Comparison of ENCODE assay signal across 7 cellular contexts in the genomic region with DNA sequence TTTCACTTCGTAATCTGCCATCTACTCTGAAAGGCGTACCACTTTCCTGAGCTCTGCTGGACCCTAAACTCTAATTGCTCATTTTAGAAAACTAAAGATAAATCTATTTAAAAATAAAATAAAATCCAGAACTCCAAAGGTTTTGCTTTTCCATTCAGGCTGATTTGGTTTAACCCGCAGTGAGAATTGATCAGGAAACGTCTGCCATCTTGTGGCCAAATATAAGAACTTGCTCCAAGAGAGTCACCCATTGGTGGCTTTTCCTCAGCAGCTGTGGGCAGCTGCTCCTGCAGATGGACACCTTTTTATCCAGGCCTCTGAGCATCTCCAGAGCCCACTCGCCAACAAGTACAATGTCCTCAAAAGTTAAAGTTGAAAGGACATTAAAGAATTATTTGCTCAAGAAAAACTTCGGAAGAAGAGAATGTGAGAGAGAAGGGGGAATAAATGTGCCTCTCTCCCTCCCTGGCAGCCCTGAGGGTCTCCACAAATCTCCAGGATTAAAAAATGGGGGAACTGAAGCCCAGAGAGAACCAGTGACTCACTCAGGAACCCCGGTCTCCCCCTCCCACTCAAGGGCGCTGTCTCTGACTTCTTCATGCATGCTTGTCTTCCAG. TPM values are rescaled to one million over a fixed set of nuclear protein-coding genes. Genes with fewer than 3 reads are reported as not detected.
DNase-seq lines count a peak whose midpoint lies in the region; ATAC-seq and TF ChIP-seq lines count a peak whose summit lies in the region.

No MANE protein-coding gene starts in this region.

- BruUV-seq in Panc1 (replicated peaks; lab: Mats Ljungman, UMichigan), result no TSS peak

- ATAC-seq in GM21717 (IDR thresholded peaks at IDR 0.05; ENCODE audit: unreplicated experiment), result peak; percentile 62
- no peak for ATAC-seq in Panc1
- ATAC-seq in thoracic aorta (ENCODE audit: insufficient number of reproducible peaks, low FRiP score, low read depth), result no peak

- intact Hi-C loops in Panc1 (cut with micrococcal nuclease; ENCODE audit: unreplicated experiment), result loop anchor here (10.0 kb wide), 1 partner anchor 764 kb away; no protein-coding TSS in a partner anchor

- H3K27me3 ChIP-seq in Panc1 (ENCODE audit: control insufficient read depth, insufficient read depth, low read length), result no peaks in the 10 kb centered on the region
- H3K27me3 ChIP-seq in kidney epithelial cell (ENCODE audit: control insufficient read depth, insufficient read depth, low read length), result no peaks in the 10 kb centered on the region
- H3K27me3 ChIP-seq in thoracic aorta (replicated peaks; ENCODE audit: insufficient read depth), result no peaks in the 10 kb centered on the region

- POLR2A ChIA-PET in Panc1 (lab: Charles Lee), result no interaction called here

- CTCF ChIA-PET in Panc1 (lab: Charles Lee), result no interaction called here

- peak; percentile 57 for TF ChIP-seq CTCF in Panc1 (IDR thresholded peaks at IDR 0.05)
- peak; percentile 59 for TF ChIP-seq CTCF in cardiac fibroblast (IDR thresholded peaks at IDR 0.05; ENCODE audit: low read depth, low read length)
- TF ChIP-seq CTCF in kidney epithelial cell (IDR thresholded peaks at IDR 0.05; ENCODE audit: insufficient read depth, low read length, poor library complexity, severe bottlenecking), result peak; percentile 55
- TF ChIP-seq CTCF in thoracic aorta (IDR thresholded peaks at IDR 0.05), result peak; percentile 78

- DNase-seq in GDM1 (lab: John Stamatoyannopoulos, UW), result peak; percentile 5
- DNase-seq in LHCN-M2 (ENCODE audit: low read depth), result peak; percentile 68
- no peak for DNase-seq in Panc1 (ENCODE audit: low read depth, low spot score)
- peak; percentile 82 to 85 for DNase-seq in cardiac fibroblast (ENCODE audit: low read depth in 2 of 2)
- DNase-seq in kidney epithelial cell (ENCODE audit: low read depth), result no peak
- no peak for DNase-seq in thoracic aorta (ENCODE audit: low spot score)

- in situ Hi-C loops in Panc1 (cut with HindIII; ENCODE audit: low pct_unique_long_range_greater_than_20kb, low sequenced_read_pairs), result no loop called here

- no peaks in the 10 kb centered on the region for H3K36me3 ChIP-seq in Panc1 (ENCODE audit: control insufficient read depth, insufficient read depth, low read length)
- no peaks in the 10 kb centered on the region for H3K36me3 ChIP-seq in kidney epithelial cell (ENCODE audit: control insufficient read depth, insufficient read depth, low read length)
- no peaks in the 10 kb centered on the region for H3K36me3 ChIP-seq in thoracic aorta

- no peaks in the 10 kb centered on the region for H3K9me3 ChIP-seq in Panc1 (ENCODE audit: control insufficient read depth, insufficient read depth, low read depth, low read length)
- H3K9me3 ChIP-seq in thoracic aorta, result no peaks in the 10 kb centered on the region

- H3K4me1 ChIP-seq in Panc1 (ENCODE audit: control insufficient read depth, insufficient read depth, low read length) (no peaks in the 10 kb centered on the region), thoracic aorta (ENCODE audit: control insufficient read depth in 1 of 2, low read depth in 2 of 2) (peaks cover 0 to 4% of the 10 kb centered on the region in 2 donors)

- H3K27ac ChIP-seq in Panc1 (ENCODE audit: low read length) (no peak overlapping the region), thoracic aorta (no peak overlapping the region)

- H3K4me3 ChIP-seq in Panc1 (ENCODE audit: low read depth in 2 of 2, low read length in 2 of 2), result no peak overlapping the region
- H3K4me3 ChIP-seq in cardiac fibroblast (replicated peaks in 1 of 2; ENCODE audit: low read depth in 2 of 2, low read length in 2 of 2), result no peak overlapping the region
- H3K4me3 ChIP-seq in kidney epithelial cell (ENCODE audit: low read depth, low read length), result no peak overlapping the region
- H3K4me3 ChIP-seq in thoracic aorta, result no peak overlapping the region

RNA-seq across cellular contexts. Expression of a gene that starts 4.1 kb away (rescaled TPM):
- total RNA-seq in LHCN-M2 (2014; rRNA removed) (0.06 TPM in 1 of 2 replicates, not detected in the other), Panc1 (2021; ENCODE audit: unreplicated experiment) (not detected), kidney epithelial cell (under 0.01 TPM in 1 of 2 replicates, not detected in the other), thoracic aorta (1 to 10 TPM in 1 of 2 donors, under 1 TPM in 1; 0.27 to 1.8 TPM)
- 0.13 TPM for polyA plus RNA-seq in LHCN-M2 (2012)
- polyA plus RNA-seq in Panc1 (2012; ENCODE audit: insufficient read length), result not detected

RNA-seq across cellular contexts. Expression of a gene that starts 20.3 kb away (rescaled TPM):
- total RNA-seq in LHCN-M2 (2014; rRNA removed) (59.1 and 73.0 TPM in 2 replicates), Panc1 (2021; ENCODE audit: unreplicated experiment) (23.5 TPM), kidney epithelial cell (54.6 and 61.4 TPM in 2 replicates), thoracic aorta (10 to 100 TPM; 46.3 to 47.1 TPM)
- 187 TPM for polyA plus RNA-seq in LHCN-M2 (2012)
- polyA plus RNA-seq in Panc1 (2012; ENCODE audit: insufficient read length), result 26.5 TPM

Comparison
In these comparisons a context has a peak if more than half of its experiments do, and no peak if none do; other contexts are left out.
1. DNase-seq: peak in GDM1 (single experiment), LHCN-M2 (single experiment) and cardiac fibroblast (2 of 2); none in Panc1 (single experiment), kidney epithelial cell (single experiment) and thoracic aorta (single experiment).
2. Peak in every context shown above with its lines, with median percentiles within 50 percentile points of each other: CTCF ChIP-seq.